In genomic region chr15:42284551-42284950, GRCh38 we compare ENCODE assay signal across 1 cellular context.
TF ChIP-seq lines count a peak whose summit lies in the region.

No MANE protein-coding gene starts in this region.

TF ChIP-seq in HepG2, 621 proteins besides CTCF, POLR2A, EP300 and RAD21 (continued from another document):
- TF ChIP-seq, protein P1, sequence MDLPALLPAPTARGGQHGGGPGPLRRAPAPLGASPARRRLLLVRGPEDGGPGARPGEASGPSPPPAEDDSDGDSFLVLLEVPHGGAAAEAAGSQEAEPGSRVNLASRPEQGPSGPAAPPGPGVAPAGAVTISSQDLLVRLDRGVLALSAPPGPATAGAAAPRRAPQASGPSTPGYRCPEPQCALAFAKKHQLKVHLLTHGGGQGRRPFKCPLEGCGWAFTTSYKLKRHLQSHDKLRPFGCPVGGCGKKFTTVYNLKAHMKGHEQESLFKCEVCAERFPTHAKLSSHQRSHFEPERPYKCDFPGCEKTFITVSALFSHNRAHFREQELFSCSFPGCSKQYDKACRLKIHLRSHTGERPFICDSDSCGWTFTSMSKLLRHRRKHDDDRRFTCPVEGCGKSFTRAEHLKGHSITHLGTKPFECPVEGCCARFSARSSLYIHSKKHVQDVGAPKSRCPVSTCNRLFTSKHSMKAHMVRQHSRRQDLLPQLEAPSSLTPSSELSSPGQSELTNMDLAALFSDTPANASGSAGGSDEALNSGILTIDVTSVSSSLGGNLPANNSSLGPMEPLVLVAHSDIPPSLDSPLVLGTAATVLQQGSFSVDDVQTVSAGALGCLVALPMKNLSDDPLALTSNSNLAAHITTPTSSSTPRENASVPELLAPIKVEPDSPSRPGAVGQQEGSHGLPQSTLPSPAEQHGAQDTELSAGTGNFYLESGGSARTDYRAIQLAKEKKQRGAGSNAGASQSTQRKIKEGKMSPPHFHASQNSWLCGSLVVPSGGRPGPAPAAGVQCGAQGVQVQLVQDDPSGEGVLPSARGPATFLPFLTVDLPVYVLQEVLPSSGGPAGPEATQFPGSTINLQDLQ (CRISPR knock-in tag; IDR thresholded peaks at IDR 0.05), result no peak
- TF ChIP-seq NFAT5 (CRISPR knock-in tag; IDR thresholded peaks at IDR 0.05) (no peak), ZFP1 (CRISPR knock-in tag; IDR thresholded peaks at IDR 0.05) (no peak), ZNF253 (CRISPR knock-in tag; IDR thresholded peaks at IDR 0.05; ENCODE audit: borderline replicate concordance) (no peak), SMYD3 (CRISPR knock-in tag; IDR thresholded peaks at IDR 0.05) (no peak), ZNF12 (CRISPR knock-in tag; IDR thresholded peaks at IDR 0.05) (no peak), ZNF446 (CRISPR knock-in tag; IDR thresholded peaks at IDR 0.05) (no peak), ZNF850 (CRISPR knock-in tag; conservative IDR thresholded peaks at IDR 0.05) (no peak), IRF9 (CRISPR knock-in tag; IDR thresholded peaks at IDR 0.05; ENCODE audit: borderline replicate concordance) (no peak), ZNF496 (CRISPR knock-in tag; IDR thresholded peaks at IDR 0.05; ENCODE audit: insufficient replicate concordance) (no peak), SRF (IDR thresholded peaks at IDR 0.05; ENCODE audit: low read depth, low read length) (no peak), ATF7-NPFF (CRISPR knock-in tag; IDR thresholded peaks at IDR 0.05; ENCODE audit: low read depth) (no peak), ZHX2 (IDR thresholded peaks at IDR 0.05; ENCODE audit: low read depth) (no peak), ZHX2 (CRISPR knock-in tag; IDR thresholded peaks at IDR 0.05; ENCODE audit: borderline replicate concordance) (no peak), ZNF670 (CRISPR knock-in tag; IDR thresholded peaks at IDR 0.05; ENCODE audit: borderline replicate concordance) (no peak)
- TF ChIP-seq, protein P2, sequence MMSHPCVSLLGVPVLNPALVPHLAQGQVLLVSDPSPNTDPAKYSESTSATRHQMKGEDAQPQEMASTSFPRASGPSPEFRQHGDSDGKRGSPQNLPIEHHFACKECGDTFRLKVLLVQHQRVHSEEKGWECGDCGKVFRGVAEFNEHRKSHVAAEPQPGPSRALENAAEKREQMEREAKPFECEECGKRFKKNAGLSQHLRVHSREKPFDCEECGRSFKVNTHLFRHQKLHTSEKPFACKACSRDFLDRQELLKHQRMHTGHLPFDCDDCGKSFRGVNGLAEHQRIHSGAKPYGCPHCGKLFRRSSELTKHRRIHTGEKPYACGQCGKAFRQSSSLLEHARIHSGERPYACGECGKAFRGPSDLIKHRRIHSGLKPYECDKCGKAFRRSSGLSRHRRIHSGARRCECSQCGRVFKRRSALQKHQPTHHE (CRISPR knock-in tag; IDR thresholded peaks at IDR 0.05; ENCODE audit: borderline replicate concordance), result no peak
- TF ChIP-seq, protein P3, sequence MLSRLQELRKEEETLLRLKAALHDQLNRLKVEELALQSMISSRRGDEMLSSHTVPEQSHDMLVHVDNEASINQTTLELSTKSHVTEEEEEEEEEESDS (CRISPR knock-in tag; IDR thresholded peaks at IDR 0.05; ENCODE audit: borderline replicate concordance), result no peak
- TF ChIP-seq, protein P4, sequence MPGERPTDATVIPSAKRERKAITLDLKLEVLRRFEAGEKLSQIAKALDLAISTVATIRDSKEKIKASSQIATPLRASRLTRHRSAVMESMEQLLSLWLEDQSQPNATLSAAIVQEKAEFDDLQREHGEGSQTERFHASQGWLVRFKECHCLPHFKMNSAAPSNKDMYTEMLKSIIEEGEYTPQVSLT (CRISPR knock-in tag; IDR thresholded peaks at IDR 0.05; ENCODE audit: borderline replicate concordance, low read depth), result no peak
- TF ChIP-seq, protein P5, sequence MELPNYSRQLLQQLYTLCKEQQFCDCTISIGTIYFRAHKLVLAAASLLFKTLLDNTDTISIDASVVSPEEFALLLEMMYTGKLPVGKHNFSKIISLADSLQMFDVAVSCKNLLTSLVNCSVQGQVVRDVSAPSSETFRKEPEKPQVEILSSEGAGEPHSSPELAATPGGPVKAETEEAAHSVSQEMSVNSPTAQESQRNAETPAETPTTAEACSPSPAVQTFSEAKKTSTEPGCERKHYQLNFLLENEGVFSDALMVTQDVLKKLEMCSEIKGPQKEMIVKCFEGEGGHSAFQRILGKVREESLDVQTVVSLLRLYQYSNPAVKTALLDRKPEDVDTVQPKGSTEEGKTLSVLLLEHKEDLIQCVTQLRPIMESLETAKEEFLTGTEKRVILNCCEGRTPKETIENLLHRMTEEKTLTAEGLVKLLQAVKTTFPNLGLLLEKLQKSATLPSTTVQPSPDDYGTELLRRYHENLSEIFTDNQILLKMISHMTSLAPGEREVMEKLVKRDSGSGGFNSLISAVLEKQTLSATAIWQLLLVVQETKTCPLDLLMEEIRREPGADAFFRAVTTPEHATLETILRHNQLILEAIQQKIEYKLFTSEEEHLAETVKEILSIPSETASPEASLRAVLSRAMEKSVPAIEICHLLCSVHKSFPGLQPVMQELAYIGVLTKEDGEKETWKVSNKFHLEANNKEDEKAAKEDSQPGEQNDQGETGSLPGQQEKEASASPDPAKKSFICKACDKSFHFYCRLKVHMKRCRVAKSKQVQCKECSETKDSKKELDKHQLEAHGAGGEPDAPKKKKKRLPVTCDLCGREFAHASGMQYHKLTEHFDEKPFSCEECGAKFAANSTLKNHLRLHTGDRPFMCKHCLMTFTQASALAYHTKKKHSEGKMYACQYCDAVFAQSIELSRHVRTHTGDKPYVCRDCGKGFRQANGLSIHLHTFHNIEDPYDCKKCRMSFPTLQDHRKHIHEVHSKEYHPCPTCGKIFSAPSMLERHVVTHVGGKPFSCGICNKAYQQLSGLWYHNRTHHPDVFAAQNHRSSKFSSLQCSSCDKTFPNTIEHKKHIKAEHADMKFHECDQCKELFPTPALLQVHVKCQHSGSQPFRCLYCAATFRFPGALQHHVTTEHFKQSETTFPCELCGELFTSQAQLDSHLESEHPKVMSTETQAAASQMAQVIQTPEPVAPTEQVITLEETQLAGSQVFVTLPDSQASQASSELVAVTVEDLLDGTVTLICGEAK (IDR thresholded peaks at IDR 0.05), result no peak
- TF ChIP-seq, protein P5 (CRISPR knock-in tag; IDR thresholded peaks at IDR 0.05), result no peak
